1 cellular context compared by ENCODE assay signal in genomic region chr15:35784745-35785144, GRCh38.
TF ChIP-seq lines count a peak whose summit lies in the region.

No MANE protein-coding gene starts in this region.

TF ChIP-seq in H1, 55 proteins besides CTCF, POLR2A, EP300 and RAD21:
- TF ChIP-seq CBX8 (IDR thresholded peaks at IDR 0.05; ENCODE audit: borderline replicate concordance, low read depth, low read length) = no peak
- TF ChIP-seq ATF2 (IDR thresholded peaks at IDR 0.05; ENCODE audit: low read length) = no peak
- no peak for TF ChIP-seq EGR1 (IDR thresholded peaks at IDR 0.05; ENCODE audit: borderline replicate concordance, low read depth, low read length)
- no peak for TF ChIP-seq KDM4A (IDR thresholded peaks at IDR 0.05; ENCODE audit: low read depth, low read length, severe bottlenecking)
- no peak for TF ChIP-seq KDM5A (IDR thresholded peaks at IDR 0.05; ENCODE audit: low read length)
- no peak for TF ChIP-seq SIX5 (IDR thresholded peaks at IDR 0.05; ENCODE audit: low read depth, low read length)
- no peak for TF ChIP-seq POLR2AphosphoS5 (IDR thresholded peaks at IDR 0.05; ENCODE audit: low read depth, low read length)
- no peak for TF ChIP-seq SP1 (IDR thresholded peaks at IDR 0.05; ENCODE audit: low read depth, low read length)
- peak; percentile 91 for TF ChIP-seq YY1 (IDR thresholded peaks at IDR 0.05; ENCODE audit: low read depth, low read length)
- TF ChIP-seq ZNF274 (IDR thresholded peaks at IDR 0.05; ENCODE audit: borderline replicate concordance, extremely low read depth, low read length) = no peak
- 0 out of 2 replicates have a peak, but pooled peaks have one; percentile 3 for TF ChIP-seq CEBPB (IDR thresholded peaks at IDR 0.05; ENCODE audit: low read depth, low read length)
- no peak for TF ChIP-seq RFX5 (IDR thresholded peaks at IDR 0.05; ENCODE audit: borderline replicate concordance, low read depth, low read length)
- TF ChIP-seq EZH2 (IDR thresholded peaks at IDR 0.05; ENCODE audit: low read depth, low read length, severe bottlenecking) = no peak
- no peak for TF ChIP-seq CBX5 (IDR thresholded peaks at IDR 0.05; ENCODE audit: low read depth, low read length)
- TF ChIP-seq SIN3A (conservative IDR thresholded peaks at IDR 0.05 in 1 of 2, IDR thresholded peaks at IDR 0.05 in 1 of 2; ENCODE audit: low read depth in 1 of 2, low read length in 2 of 2) = no peak
- TF ChIP-seq BACH1 (IDR thresholded peaks at IDR 0.05; ENCODE audit: low read length) = no peak
- TF ChIP-seq JUND (IDR thresholded peaks at IDR 0.05; ENCODE audit: low read length) = no peak
TF ChIP-seq in H1: peak in this region for 2.
